Comparison of ENCODE assay signal across 11 cellular contexts in the genomic region with DNA sequence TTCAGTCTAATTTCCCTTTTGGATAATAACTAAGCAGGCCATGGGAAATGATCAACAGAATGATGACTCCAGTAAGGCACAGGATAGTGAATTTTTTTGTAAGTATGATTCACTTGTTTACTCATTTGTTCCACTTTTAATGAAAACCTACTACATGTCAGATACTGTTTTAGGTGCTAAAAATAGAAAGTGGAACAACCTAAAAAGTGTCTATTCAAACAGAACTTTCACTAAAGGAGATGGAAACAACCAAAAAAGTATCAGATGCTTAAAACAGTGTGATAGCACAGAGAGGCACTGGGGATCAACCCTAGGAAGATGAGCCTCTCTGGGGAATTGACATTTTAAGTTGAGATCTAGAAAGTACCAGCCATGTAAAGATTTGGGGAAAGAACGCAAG. TPM values are rescaled to one million over a fixed set of nuclear protein-coding genes. Genes with fewer than 3 reads are reported as not detected.
DNase-seq lines count a peak whose midpoint lies in the region; ATAC-seq and TF ChIP-seq lines count a peak whose summit lies in the region.
"Had no signal": no experiment of that assay in that cellular context is flagged by ENCODE, and none has a peak within 500 bp of the region (broad histone marks: within the 10 kb centered on the region; RNA-seq: fewer than 3 reads in every experiment).

No MANE protein-coding gene starts in this region.

- peak; percentile 10 for DNase-seq in stimulated activated CD4-positive, alpha-beta T cell treated with anti-CD3 and anti-CD28 coated beads, Interleukin-15, amount 100 ng/mL, for 24 hours
- DNase-seq in stimulated activated CD4-positive, alpha-beta T cell treated with anti-CD3 and anti-CD28 coated beads, Interleukin-12 subunit alpha, Interleukin-12 subunit beta, amount 100 ng/mL, for 4 hours, result no peak
- DNase-seq in adrenal gland (no peak), uterus (no peak), hypothalamus (lab: John Stamatoyannopoulos, UW) (no peak), left lung (no peak), G401 (ENCODE audit: low spot score) (no peak)
- DNase-seq: Karpas-422; midbrain; stimulated activated CD4-positive, alpha-beta T cell treated with anti-CD3 and anti-CD28 coated beads, Interleukin-4, amount 100 ng/mL, for 4 hours had no signal

- H3K27me3 ChIP-seq in adrenal gland (no peaks in the 10 kb centered on the region), uterus (no peaks in the 10 kb centered on the region), left lung (no peaks in the 10 kb centered on the region)

- TF ChIP-seq CTCF in adrenal gland (IDR thresholded peaks at IDR 0.05) (no peak), uterus (IDR thresholded peaks at IDR 0.05) (no peak), left lung (IDR thresholded peaks at IDR 0.05) (no peak)

- H3K4me3 ChIP-seq in adrenal gland (no peak overlapping the region), uterus (no peak overlapping the region), left lung (no peak overlapping the region)

- H3K36me3 ChIP-seq in adrenal gland (replicated peaks in 1 of 2) (no peaks in the 10 kb centered on the region), uterus (no peaks in the 10 kb centered on the region), left lung (no peaks in the 10 kb centered on the region)

- intact Hi-C loops in adrenal gland (cut with DNase I), result no loop called here
- intact Hi-C loops in uterus (cut with DNase I; ENCODE audit: low total_unique reads), result no loop called here
- intact Hi-C loops in left lung (cut with DNase I), result no loop called here

- WGBS in adrenal gland, 4 donors, result 84 to 96% (median 92%) methylated on average over 1 of the region's 1 CpG

- ATAC-seq in HG03039 (IDR thresholded peaks at IDR 0.05; ENCODE audit: unreplicated experiment) (peak; percentile 40), left lung (no peak)

- H3K4me1 ChIP-seq in adrenal gland (replicated peaks in 1 of 2), result peaks cover 37 to 77% of the 10 kb centered on the region in 2 donors
- H3K4me1 ChIP-seq in uterus, result peaks cover 0 to 40% of the 10 kb centered on the region in 2 donors
- peaks cover 17 to 64% of the 10 kb centered on the region in 2 donors for H3K4me1 ChIP-seq in left lung

- no peaks in the 10 kb centered on the region for H3K9me3 ChIP-seq in adrenal gland (replicated peaks in 1 of 3)
- H3K9me3 ChIP-seq in uterus, result no peaks in the 10 kb centered on the region
- no peaks in the 10 kb centered on the region for H3K9me3 ChIP-seq in left lung

- peak overlapping the region in 3 of 5 donors; percentile 43 to 74 (median 53) for H3K27ac ChIP-seq in adrenal gland
- peak overlapping the region; percentile 46 to 67 for H3K27ac ChIP-seq in uterus
- H3K27ac ChIP-seq in left lung, result no peak overlapping the region

- in situ Hi-C loops in G401 (cut with HindIII; ENCODE audit: low sequenced_read_pairs), result no loop called here

- TF ChIP-seq POLR2A in adrenal gland (IDR thresholded peaks at IDR 0.05) (no peak), uterus (IDR thresholded peaks at IDR 0.05) (no peak)

RNA-seq across cellular contexts. Expression of a gene that starts 11.1 kb away (rescaled TPM):
- total RNA-seq in adrenal gland (10 to 100 TPM; 27.8 to 74.4 (median 45.8) TPM), uterus (100 to 1,000 TPM in 3 of 4 donors, 10 to 100 TPM in 1; 54.3 to 225 (median 138) TPM), left lung (10 to 100 TPM; 44.1 to 44.7 TPM)
- 10 to 100 TPM; 27.7 to 37.7 (median 31.0) TPM for polyA plus RNA-seq in adrenal gland
- 88.1 and 131 TPM in 2 replicates for total RNA-seq in G401 (2014; rRNA removed; shearing (Covaris generic))

Comparison
In these comparisons a context has a peak if more than half of its experiments do, and no peak if none do; other contexts are left out.
1. H3K27ac ChIP-seq: peak in adrenal gland (3 of 5) and uterus (2 of 2); none in left lung (0 of 2).